ENCODE assay signal across 1 cellular context in genomic region chr22:17101475-17102296, GRCh38.
TF ChIP-seq lines count a peak whose summit lies in the region.

No MANE protein-coding gene starts in this region.

TF ChIP-seq in K562, 482 proteins besides CTCF, POLR2A, EP300 and RAD21:
- TF ChIP-seq ZBTB9 (CRISPR knock-in tag; IDR thresholded peaks at IDR 0.05) (no peak), USF1 (CRISPR knock-in tag; IDR thresholded peaks at IDR 0.05) (no peak), HNRNPK (IDR thresholded peaks at IDR 0.05; ENCODE audit: low read depth, low read length, poor library complexity, severe bottlenecking) (no peak), RCOR1 (IDR thresholded peaks at IDR 0.05; ENCODE audit: borderline replicate concordance in 1 of 2, low read depth in 2 of 2, low read length in 2 of 2) (no peak), ZNF668 (CRISPR knock-in tag; IDR thresholded peaks at IDR 0.05) (no peak)
